In genomic region chr12:12008931-12009611, GRCh38 we compare ENCODE assay signal across 8 cellular contexts.
A peak's percentile ranks its signal among the peaks of the same experiment; 100 is the strongest.
DNase-seq lines count a peak whose midpoint lies in the region; ATAC-seq and TF ChIP-seq lines count a peak whose summit lies in the region.

No MANE protein-coding gene starts in this region.

- DNase-seq in AG09309 (ENCODE audit: low read depth) (no peak), NCI-H2171 treated with DMSO at 0.1 percent for 48 hours (lab: John Stamatoyannopoulos, UW) (peak; percentile 63), fibroblast of pulmonary artery (ENCODE audit: low read depth) (peak; percentile 33), mucosa of gallbladder (ENCODE audit: low spot score) (no peak)
- DNase-seq in activated CD4-positive, alpha-beta T cell treated with anti-CD3 and anti-CD28 coated beads, Interleukin-2, amount 50 U/mL, for 4 hours, result peak; percentile 44 to 46
- peak; percentile 26 for DNase-seq in stimulated activated CD8-positive, alpha-beta memory T cell treated with anti-CD3 and anti-CD28 coated beads, Interleukin-4, amount 100 ng/mL, for 24 hours (ENCODE audit: low read depth)

- H3K4me3 ChIP-seq in AG09309 (ENCODE audit: control insufficient read depth, low read depth, low read length) (no peak overlapping the region), fibroblast of pulmonary artery (replicated peaks; ENCODE audit: low read depth, low read length) (no peak overlapping the region)

- peak; percentile 17 for TF ChIP-seq CTCF in AG09309 (IDR thresholded peaks at IDR 0.05; ENCODE audit: control insufficient read depth, insufficient read depth, low read depth, low read length, missing control alignments)
- TF ChIP-seq CTCF in fibroblast of pulmonary artery (IDR thresholded peaks at IDR 0.05; ENCODE audit: low read length, missing control alignments), result no peak

- ATAC-seq in GM18909 (IDR thresholded peaks at IDR 0.05; ENCODE audit: poor library complexity, unreplicated experiment) (peak; percentile 62), HG03196 (IDR thresholded peaks at IDR 0.05; ENCODE audit: unreplicated experiment) (peak; percentile 50)

Comparison
In these comparisons a context has a peak if more than half of its experiments do, and no peak if none do; other contexts are left out.
1. DNase-seq: peak in NCI-H2171 treated with DMSO at 0.1 percent for 48 hours (single experiment), activated CD4-positive, alpha-beta T cell treated with anti-CD3 and anti-CD28 coated beads, Interleukin-2, amount 50 U/mL, for 4 hours (2 of 2), fibroblast of pulmonary artery (single experiment) and stimulated activated CD8-positive, alpha-beta memory T cell treated with anti-CD3 and anti-CD28 coated beads, Interleukin-4, amount 100 ng/mL, for 24 hours (single experiment); none in AG09309 (single experiment) and mucosa of gallbladder (single experiment).